In the genomic region with DNA sequence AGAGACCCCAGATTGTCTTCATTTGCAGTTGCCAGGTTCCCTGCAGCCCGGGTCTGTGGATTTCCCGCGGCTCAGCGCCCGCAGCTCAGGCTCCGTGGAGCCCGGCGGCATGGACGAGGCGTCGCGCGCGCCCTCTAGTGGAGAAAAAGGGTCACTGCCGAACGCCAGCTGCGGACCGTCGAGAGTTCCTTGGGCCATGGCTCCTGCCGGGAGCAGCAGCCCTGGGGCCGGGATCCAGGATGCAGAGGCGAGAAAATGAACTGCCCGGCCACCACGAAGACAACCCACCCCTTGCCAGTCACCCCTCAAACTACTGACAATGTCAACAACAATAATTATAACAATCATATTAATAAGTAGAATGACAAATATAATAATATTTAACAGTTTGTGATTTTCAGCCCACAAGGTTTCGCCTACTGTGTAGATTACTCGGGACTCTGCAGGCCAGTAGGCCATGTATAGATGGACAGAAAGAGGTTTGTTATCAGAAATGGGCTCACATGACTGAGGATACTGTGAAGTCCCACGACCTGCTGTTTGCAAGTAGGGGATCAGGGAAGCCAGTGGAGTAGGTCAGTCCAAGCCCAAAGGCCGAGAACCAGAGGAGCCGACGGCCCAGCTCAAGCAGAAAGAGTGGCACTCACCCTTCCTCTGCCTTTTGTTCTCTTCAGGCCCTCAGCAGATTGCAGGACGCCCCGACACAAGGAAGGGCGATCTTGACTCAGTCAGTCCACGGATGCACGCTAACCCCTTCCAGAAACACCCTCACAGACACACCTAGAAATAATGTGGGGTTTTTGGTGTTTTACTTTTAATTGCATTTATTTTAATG, we compare ENCODE assay signal across 8 cellular contexts. TPM values are rescaled to one million over a fixed set of nuclear protein-coding genes. Genes with fewer than 3 reads are reported as not detected.
A peak's percentile ranks its signal among the peaks of the same experiment; 100 is the strongest.
DNase-seq lines count a peak whose midpoint lies in the region; ATAC-seq and TF ChIP-seq lines count a peak whose summit lies in the region.

No MANE protein-coding gene starts in this region.

- no peaks in the 10 kb centered on the region for H3K27me3 ChIP-seq in ACC112 (ENCODE audit: insufficient read depth, low read length)
- peaks cover 44% of the 10 kb centered on the region for H3K27me3 ChIP-seq in neutrophil
- H3K27me3 ChIP-seq in subcutaneous abdominal adipose tissue (ENCODE audit: control insufficient read depth in 5 of 5, insufficient read depth in 4 of 5, low read length in 5 of 5), result peaks cover 0 to 6% (median 0%) of the 10 kb centered on the region in 5 donors

- peaks cover 7% of the 10 kb centered on the region for H3K4me1 ChIP-seq in ACC112 (ENCODE audit: control insufficient read depth, insufficient read depth, low read length, unreplicated experiment)
- H3K4me1 ChIP-seq in neutrophil (ENCODE audit: control insufficient read depth in 1 of 2, insufficient read depth in 1 of 2, low read depth in 1 of 2, low read length in 1 of 2), result peaks cover 0 to 7% of the 10 kb centered on the region in 2 experiments
- H3K4me1 ChIP-seq in subcutaneous abdominal adipose tissue (ENCODE audit: control insufficient read depth in 5 of 5, insufficient read depth in 5 of 5, low read length in 5 of 5), result peaks cover 0 to 4% (median 4%) of the 10 kb centered on the region in 5 donors

- peak; percentile 58 for ATAC-seq in GM18502 (IDR thresholded peaks at IDR 0.05; ENCODE audit: poor library complexity, unreplicated experiment)

- no peak overlapping the region for H3K9ac ChIP-seq in subcutaneous abdominal adipose tissue (ENCODE audit: low read length in 5 of 5)

- no peaks in the 10 kb centered on the region for H3K36me3 ChIP-seq in ACC112 (ENCODE audit: insufficient read depth, low read length)
- no peaks in the 10 kb centered on the region for H3K36me3 ChIP-seq in neutrophil
- no peaks in the 10 kb centered on the region for H3K36me3 ChIP-seq in subcutaneous abdominal adipose tissue (ENCODE audit: control insufficient read depth in 5 of 5, insufficient read depth in 5 of 5, low read length in 5 of 5)

- peak overlapping the region; percentile 35 for H3K4me3 ChIP-seq in ACC112 (ENCODE audit: low read depth, low read length)
- peak overlapping the region; percentile 40 for H3K4me3 ChIP-seq in fibroblast of villous mesenchyme (ENCODE audit: low read depth, low read length)
- H3K4me3 ChIP-seq in neutrophil (ENCODE audit: low read depth in 1 of 2, low read length in 1 of 2), result no peak overlapping the region
- H3K4me3 ChIP-seq in subcutaneous abdominal adipose tissue (ENCODE audit: low read depth in 1 of 5, low read length in 5 of 5), result peak overlapping the region; percentile 12 to 54 (median 51)

- H3K9me3 ChIP-seq in neutrophil (no peaks in the 10 kb centered on the region), subcutaneous abdominal adipose tissue (ENCODE audit: control insufficient read depth in 5 of 5, low read length in 5 of 5) (peaks cover 2 to 7% (median 6%) of the 10 kb centered on the region in 5 donors)

- TF ChIP-seq CTCF in fibroblast of villous mesenchyme (IDR thresholded peaks at IDR 0.05; ENCODE audit: insufficient read depth, low read depth, low read length) (peak; percentile 95), neutrophil (IDR thresholded peaks at IDR 0.05) (peak; percentile 91)

- no peaks in the 10 kb centered on the region for H3K79me2 ChIP-seq in ACC112 (ENCODE audit: control insufficient read depth, insufficient read depth, low read length, unreplicated experiment)

- no peak overlapping the region for H3K27ac ChIP-seq in ACC112 (ENCODE audit: low read depth, low read length)
- no peak overlapping the region for H3K27ac ChIP-seq in neutrophil
- no peak overlapping the region for H3K27ac ChIP-seq in subcutaneous abdominal adipose tissue (ENCODE audit: low read depth, low read length)

- H2AFZ ChIP-seq in ACC112 (ENCODE audit: low read length, unreplicated experiment), result peak overlapping the region; percentile 52

- peak; percentile 84 for DNase-seq in HK-2 (ENCODE audit: unreplicated experiment)
- peak; percentile 35 to 51 for DNase-seq in activated T-helper 1 cell treated with anti-CD3 and anti-CD28 coated beads, Interleukin-2, amount 50 U/mL, for 16 hours (ENCODE audit: low read depth in 1 of 2, low spot score in 1 of 2)
- DNase-seq in fibroblast of villous mesenchyme (ENCODE audit: low read depth), result peak; percentile 58

TF ChIP-seq in PFSK-1, 5 proteins besides CTCF, POLR2A, EP300 and RAD21:
- peak; percentile 70 for TF ChIP-seq FOXP2 (optimal IDR thresholded peaks at IDR 0.05; ENCODE audit: borderline replicate concordance, extremely low read depth, extremely low read length, insufficient read depth)
- no peak for TF ChIP-seq SIN3A (IDR thresholded peaks at IDR 0.05; ENCODE audit: borderline replicate concordance, insufficient read depth, low read length)
- no peak for TF ChIP-seq POLR2AphosphoS5 (IDR thresholded peaks at IDR 0.05; ENCODE audit: low read depth, low read length)
- no peak for TF ChIP-seq TAF1 (IDR thresholded peaks at IDR 0.05; ENCODE audit: borderline replicate concordance, insufficient read depth, low read length)
- TF ChIP-seq, protein P1, sequence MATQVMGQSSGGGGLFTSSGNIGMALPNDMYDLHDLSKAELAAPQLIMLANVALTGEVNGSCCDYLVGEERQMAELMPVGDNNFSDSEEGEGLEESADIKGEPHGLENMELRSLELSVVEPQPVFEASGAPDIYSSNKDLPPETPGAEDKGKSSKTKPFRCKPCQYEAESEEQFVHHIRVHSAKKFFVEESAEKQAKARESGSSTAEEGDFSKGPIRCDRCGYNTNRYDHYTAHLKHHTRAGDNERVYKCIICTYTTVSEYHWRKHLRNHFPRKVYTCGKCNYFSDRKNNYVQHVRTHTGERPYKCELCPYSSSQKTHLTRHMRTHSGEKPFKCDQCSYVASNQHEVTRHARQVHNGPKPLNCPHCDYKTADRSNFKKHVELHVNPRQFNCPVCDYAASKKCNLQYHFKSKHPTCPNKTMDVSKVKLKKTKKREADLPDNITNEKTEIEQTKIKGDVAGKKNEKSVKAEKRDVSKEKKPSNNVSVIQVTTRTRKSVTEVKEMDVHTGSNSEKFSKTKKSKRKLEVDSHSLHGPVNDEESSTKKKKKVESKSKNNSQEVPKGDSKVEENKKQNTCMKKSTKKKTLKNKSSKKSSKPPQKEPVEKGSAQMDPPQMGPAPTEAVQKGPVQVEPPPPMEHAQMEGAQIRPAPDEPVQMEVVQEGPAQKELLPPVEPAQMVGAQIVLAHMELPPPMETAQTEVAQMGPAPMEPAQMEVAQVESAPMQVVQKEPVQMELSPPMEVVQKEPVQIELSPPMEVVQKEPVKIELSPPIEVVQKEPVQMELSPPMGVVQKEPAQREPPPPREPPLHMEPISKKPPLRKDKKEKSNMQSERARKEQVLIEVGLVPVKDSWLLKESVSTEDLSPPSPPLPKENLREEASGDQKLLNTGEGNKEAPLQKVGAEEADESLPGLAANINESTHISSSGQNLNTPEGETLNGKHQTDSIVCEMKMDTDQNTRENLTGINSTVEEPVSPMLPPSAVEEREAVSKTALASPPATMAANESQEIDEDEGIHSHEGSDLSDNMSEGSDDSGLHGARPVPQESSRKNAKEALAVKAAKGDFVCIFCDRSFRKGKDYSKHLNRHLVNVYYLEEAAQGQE (IDR thresholded peaks at IDR 0.05; ENCODE audit: insufficient read depth in 1 of 2, low read depth in 2 of 2, low read length in 2 of 2), result no peak

RNA-seq across cellular contexts. Expression of a gene that starts 43.1 kb away (rescaled TPM):
- polyA plus RNA-seq in PFSK-1 (2012; ENCODE audit: insufficient read length, low read depth), result 98.3 TPM
- 66.0 and 74.3 TPM in 2 replicates for total RNA-seq in fibroblast of villous mesenchyme

Comparison
In these comparisons a context has a peak if more than half of its experiments do, and no peak if none do; other contexts are left out.
1. H3K4me3 ChIP-seq: peak in ACC112 (single experiment), fibroblast of villous mesenchyme (single experiment) and subcutaneous abdominal adipose tissue (5 of 5); none in neutrophil (0 of 2).
2. Peak in every context shown above with its lines, with median percentiles within 50 percentile points of each other: DNase-seq.